ENCODE assay signal across 8 cellular contexts in the genomic region with DNA sequence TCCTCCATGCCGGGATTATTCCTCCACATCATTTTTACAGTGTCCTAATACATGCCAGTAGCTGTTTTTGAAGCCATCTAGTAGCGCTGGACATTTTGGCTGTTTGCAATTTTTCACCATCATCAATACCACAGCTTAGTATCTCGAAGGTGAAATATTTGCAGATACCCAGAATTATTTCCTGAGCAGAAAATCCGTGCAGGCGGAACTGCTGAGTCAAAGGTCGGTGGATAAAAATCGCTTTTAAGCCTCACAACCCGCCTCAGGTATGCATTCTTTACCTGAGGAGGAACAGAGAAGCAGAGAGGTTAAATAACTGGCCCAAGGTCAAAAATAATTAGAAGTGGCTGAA. TPM values are rescaled to one million over a fixed set of nuclear protein-coding genes. Genes with fewer than 3 reads are reported as not detected.
DNase-seq lines count a peak whose midpoint lies in the region; ATAC-seq, FAIRE-seq and TF ChIP-seq lines count a peak whose summit lies in the region.

No MANE protein-coding gene starts in this region.

- no peak for FAIRE-seq in astrocyte (lab: Jason Lieb, UNC)

- H3K9me3 ChIP-seq in astrocyte (ENCODE audit: insufficient read depth, low read depth, low read length), result no peaks in the 10 kb centered on the region

- H3K27ac ChIP-seq in C4-2B (peak overlapping the region; percentile 93), astrocyte (ENCODE audit: low read depth, low read length) (peak overlapping the region; percentile 90)

- peaks cover 15% of the 10 kb centered on the region for H3K4me1 ChIP-seq in astrocyte (ENCODE audit: insufficient read depth, low read length)

- H3K4me1 Mint-ChIP-seq in astrocyte (ENCODE audit: low read depth, unreplicated experiment), result peaks cover 16% of the 10 kb centered on the region
- peaks cover 27% of the 10 kb centered on the region for H3K4me1 Mint-ChIP-seq in type B pancreatic cell (ENCODE audit: unreplicated experiment)

- H3K9me3 Mint-ChIP-seq in astrocyte (ENCODE audit: unreplicated experiment), result no peaks in the 10 kb centered on the region
- no peaks in the 10 kb centered on the region for H3K9me3 Mint-ChIP-seq in type B pancreatic cell

- H4K20me1 ChIP-seq in astrocyte (ENCODE audit: insufficient read depth, low read length), result peaks cover 36% of the 10 kb centered on the region

- intact Hi-C loops in lower leg skin (cut with DNase I; ENCODE audit: low total_unique reads), result no loop called here

- H3K36me3 ChIP-seq in astrocyte (ENCODE audit: insufficient read depth, low read length), result peaks cover 13% of the 10 kb centered on the region

- peak overlapping the region; percentile 85 for H3K4me2 ChIP-seq in astrocyte (ENCODE audit: low read length)

- peaks cover 38% of the 10 kb centered on the region for H3K79me2 ChIP-seq in astrocyte (ENCODE audit: insufficient read depth, low read length)

- 5 to 6% methylated on average over 8 of the region's 8 CpGs for WGBS in lower leg skin, 2 donors

- H3K27ac Mint-ChIP-seq in astrocyte (ENCODE audit: unreplicated experiment), result peak overlapping the region; percentile 87
- peak overlapping the region; percentile 95 for H3K27ac Mint-ChIP-seq in type B pancreatic cell

- no peaks in the 10 kb centered on the region for H3K27me3 ChIP-seq in astrocyte (ENCODE audit: insufficient read depth, low read length)

- ATAC-seq in HG03280 (IDR thresholded peaks at IDR 0.05; ENCODE audit: unreplicated experiment), result peak; percentile 3

- peak overlapping the region; percentile 92 for H3K4me3 Mint-ChIP-seq in astrocyte (ENCODE audit: unreplicated experiment)
- peak overlapping the region; percentile 93 for H3K4me3 Mint-ChIP-seq in type B pancreatic cell

- H3K36me3 Mint-ChIP-seq in astrocyte (ENCODE audit: low read depth, unreplicated experiment) (peaks cover 6% of the 10 kb centered on the region), type B pancreatic cell (peaks cover 16% of the 10 kb centered on the region)

- TF ChIP-seq CTCF in C4-2B (conservative IDR thresholded peaks at IDR 0.05) (no peak), astrocyte (IDR thresholded peaks at IDR 0.05; ENCODE audit: insufficient read depth, low read depth, low read length) (no peak), lower leg skin (IDR thresholded peaks at IDR 0.05) (no peak), type B pancreatic cell (conservative IDR thresholded peaks at IDR 0.05) (no peak)

- TF ChIP-seq POLR2A in lower leg skin (IDR thresholded peaks at IDR 0.05), result no peak

- peak overlapping the region; percentile 94 for H3K9ac ChIP-seq in astrocyte (ENCODE audit: low read length)

- H3K27me3 Mint-ChIP-seq in astrocyte (ENCODE audit: low read depth, unreplicated experiment), result no peaks in the 10 kb centered on the region
- H3K27me3 Mint-ChIP-seq in type B pancreatic cell, result no peaks in the 10 kb centered on the region

- H3K4me3 ChIP-seq in astrocyte (ENCODE audit: insufficient read depth, low read depth, low read length), result peak overlapping the region; percentile 93
- H3K4me3 ChIP-seq in lower leg skin (ENCODE audit: low read depth, poor library complexity, severe bottlenecking), result peak overlapping the region; percentile 75

- DNase-seq in astrocyte (ENCODE audit: low read depth), result no peak
- no peak for DNase-seq in lower leg skin (ENCODE audit: low spot score in 2 of 2)
- no peak for DNase-seq in type B pancreatic cell (ENCODE audit: extremely low spot score, unreplicated experiment)
- no peak for DNase-seq in NCI-H1048 (lab: John Stamatoyannopoulos, UW)
- no peak for DNase-seq in iPS-NIHi11 (ENCODE audit: low spot score)
- DNase-seq in SHP77 (lab: John Stamatoyannopoulos, UW), result no peak

- H2AFZ ChIP-seq in astrocyte (ENCODE audit: low read depth, low read length), result peak overlapping the region; percentile 83

RNA-seq across cellular contexts. Expression of a gene that starts 0.6 kb away (rescaled TPM):
- total RNA-seq in astrocyte (48.6 and 51.1 TPM in 2 replicates), lower leg skin (10 to 100 TPM; 25.9 to 55.6 (median 30.1) TPM), type B pancreatic cell (ENCODE audit: low replicate concordance) (40.0 and 65.9 TPM in 2 replicates)
